ENCODE assay signal across 1 cellular context in genomic region chr1:93348104-93348780, GRCh38.
TF ChIP-seq lines count a peak whose summit lies in the region.

No MANE protein-coding gene starts in this region.

TF ChIP-seq in GM23338, 12 proteins besides CTCF, POLR2A, EP300 and RAD21 (continued from another document):
- no peak for TF ChIP-seq ZNF462 (CRISPR knock-in tag; IDR thresholded peaks at IDR 0.05)
- TF ChIP-seq CREB1 (CRISPR knock-in tag; IDR thresholded peaks at IDR 0.05; ENCODE audit: low read depth) = no peak
- no peak for TF ChIP-seq EZH2 (IDR thresholded peaks at IDR 0.05; ENCODE audit: low read depth, unreplicated experiment)
